Comparison of ENCODE assay signal across 8 cellular contexts in the genomic region with DNA sequence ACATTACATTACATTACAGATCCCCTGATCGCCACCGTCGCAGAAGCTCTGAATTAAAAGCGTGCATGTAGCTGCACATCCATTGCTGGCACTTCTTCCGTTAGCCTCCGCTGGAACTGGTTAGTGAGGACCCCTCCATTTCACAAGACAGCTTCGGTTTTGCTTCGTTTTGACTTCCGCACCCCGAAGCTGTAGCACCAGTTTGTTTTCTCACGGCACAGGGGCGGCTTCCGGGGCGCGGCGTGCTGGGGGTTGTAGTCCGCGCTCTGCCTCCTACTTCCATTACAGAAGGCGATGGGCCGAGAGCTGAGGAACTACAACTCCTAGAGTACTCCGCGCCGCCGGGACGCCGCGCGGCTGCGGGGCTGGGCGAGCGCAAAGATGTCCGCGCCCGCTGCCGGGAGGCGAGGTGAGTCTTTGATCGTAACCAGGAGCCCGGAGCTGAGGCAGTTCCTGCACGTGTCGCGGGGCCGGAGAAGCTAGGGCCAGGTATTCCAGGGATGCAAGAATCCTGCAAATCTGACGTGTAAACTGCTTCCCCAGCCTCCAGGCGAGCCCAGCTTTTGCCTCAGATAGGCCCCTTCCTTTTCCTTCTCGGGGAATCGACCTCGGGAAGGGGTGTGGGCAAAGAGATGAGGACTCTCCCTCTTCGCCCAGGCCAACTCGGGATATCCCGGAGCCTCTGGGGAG. TPM values are rescaled to one million over a fixed set of nuclear protein-coding genes. Genes with fewer than 3 reads are reported as not detected.
DNase-seq lines count a peak whose midpoint lies in the region; ATAC-seq and TF ChIP-seq lines count a peak whose summit lies in the region.

Gene PEX26, plus strand, starts transcription at position 352 of the 690 bp plus-strand sequence. CDS start 387 bp downstream, outside the sequence.

- peak within 1 kb of the TSS; percentile 73 for H2BK120ac ChIP-seq in IMR-90 (ENCODE audit: low read depth, low read length)

- H3K4me3 ChIP-seq in IMR-90 (ENCODE audit: insufficient read depth, low read depth, low read length): peak within 1 kb of the TSS; percentile 87
- H3K4me3 ChIP-seq in PC-3 (ENCODE audit: low read length): peak within 1 kb of the TSS; percentile 98
- peak within 1 kb of the TSS; percentile 100 for H3K4me3 ChIP-seq in epithelial cell of proximal tubule (ENCODE audit: low read depth, low read length)
- peak within 1 kb of the TSS; percentile 97 to 100 for H3K4me3 ChIP-seq in mucosa of rectum (ENCODE audit: low read length in 2 of 2)

- intact Hi-C loops in IMR-90 (cut with micrococcal nuclease) (loop anchor here (2.0 to 10.0 kb wide), 5 partner anchors 53 to 1003 kb away; partner anchors contain the start of gene MICAL3), PC-3 (cut with micrococcal nuclease) (loop anchor here (2.0 to 5.0 kb wide), 3 partner anchors 45 to 180 kb away; partner anchors contain the start of gene MICAL3)

- H4K20me1 ChIP-seq in IMR-90 (ENCODE audit: insufficient read depth, low read length): no peaks in the 10 kb centered on the region
- H4K20me1 ChIP-seq in PC-3 (ENCODE audit: low read length): no peaks in the 10 kb centered on the region

- H3K4me2 ChIP-seq in IMR-90 (ENCODE audit: low read depth, low read length) (peak within 1 kb of the TSS; percentile 97), PC-3 (ENCODE audit: low read length) (peak within 1 kb of the TSS; percentile 95)

- peaks cover 19 to 38% of the 10 kb centered on the region in 2 experiments; a peak in 3 of 4 replicates for H3K79me1 ChIP-seq in IMR-90 (ENCODE audit: low read depth in 1 of 2, low read length in 2 of 2)

- in situ Hi-C loops in IMR-90 (cut with MboI; ENCODE audit: low sequenced_read_pairs): no loop called here

- peak within 1 kb of the TSS; percentile 81 for H2AK5ac ChIP-seq in IMR-90 (ENCODE audit: low read depth, low read length)

- no peak within 1 kb of the TSS; the same call in 2 of the 3 replicates for H2BK15ac ChIP-seq in IMR-90 (ENCODE audit: low read depth, low read length)

- H2BK5ac ChIP-seq in IMR-90 (ENCODE audit: low read depth, low read length, poor library complexity, severe bottlenecking): peak within 1 kb of the TSS; percentile 72

- peak within 1 kb of the TSS; percentile 92 for H3K4ac ChIP-seq in IMR-90 (ENCODE audit: low read depth, low read length)

- no peaks in the 10 kb centered on the region for H3F3A ChIP-seq in PC-3 (ENCODE audit: low read length, unreplicated experiment)

- H3K9me3 ChIP-seq in IMR-90 (ENCODE audit: control insufficient read depth, insufficient read depth, low read length): no peaks in the 10 kb centered on the region
- H3K9me3 ChIP-seq in PC-3 (ENCODE audit: low read length): no peaks in the 10 kb centered on the region
- H3K9me3 ChIP-seq in mucosa of rectum (ENCODE audit: control insufficient read depth in 2 of 2, low read length in 2 of 2): no peaks in the 10 kb centered on the region

- CTCF ChIA-PET in IMR-90 (lab: Yijun Ruan, JAX) (interaction anchor here (2.8 to 3.1 kb wide), 3 partner anchors 45 to 248 kb away, joined by 16 to 22 read pairs (median 20); no protein-coding TSS in a partner anchor), PC-3 (lab: Charles Lee) (no interaction called here)

- TF ChIP-seq POLR2A in IMR-90 (IDR thresholded peaks at IDR 0.05; ENCODE audit: low read depth, low read length): no peak

- H3K56ac ChIP-seq in IMR-90 (ENCODE audit: extremely low read depth, insufficient read depth, low read length): peak within 1 kb of the TSS; percentile 90

- ATAC-seq in GM21526 (IDR thresholded peaks at IDR 0.05; ENCODE audit: low FRiP score, unreplicated experiment) (peak; percentile 84), IMR-90 (ENCODE audit: low read depth) (peak; percentile 99), PC-3 (peak; percentile 95)

- no peak within 1 kb of the TSS for H2BK20ac ChIP-seq in IMR-90 (ENCODE audit: low read depth, low read length)

- peak within 1 kb of the TSS; percentile 93 for H2AK9ac ChIP-seq in IMR-90 (replicated peaks; ENCODE audit: low read depth, low read length, poor library complexity)

- peak within 1 kb of the TSS; percentile 82 for H4K91ac ChIP-seq in IMR-90 (ENCODE audit: insufficient read depth, low read depth, low read length)

- peak within 1 kb of the TSS; percentile 82 to 97 for H4K8ac ChIP-seq in IMR-90 (ENCODE audit: low read depth in 2 of 2, low read length in 2 of 2)

- peak within 1 kb of the TSS; percentile 73 for H3K18ac ChIP-seq in IMR-90 (ENCODE audit: low read depth, low read length)

- peak; percentile 95 for DNase-seq in DMS 273 (lab: John Stamatoyannopoulos, UW; ENCODE audit: unreplicated experiment)
- peak; percentile 95 for DNase-seq in IMR-90
- peak; percentile 85 for DNase-seq in PC-3
- DNase-seq in activated T-cell treated with anti-CD3 and anti-CD28 coated beads, Interleukin-2, amount 50 U/mL, for 1 hour: peak; percentile 91
- DNase-seq in epithelial cell of proximal tubule (ENCODE audit: low read depth): no peak
- peak; percentile 94 for DNase-seq in stimulated activated CD8-positive, alpha-beta memory T cell treated with anti-CD3 and anti-CD28 coated beads, Interleukin-4, amount 100 ng/mL, for 48 hours

- peak within 1 kb of the TSS; percentile 98 for H3K14ac ChIP-seq in IMR-90 (replicated peaks; ENCODE audit: low read depth, low read length)

- H3K27ac ChIP-seq in IMR-90 (ENCODE audit: insufficient read depth, low read length) (peak within 1 kb of the TSS; percentile 92), PC-3 (ENCODE audit: low read length) (peak within 1 kb of the TSS; percentile 73), mucosa of rectum (ENCODE audit: low read depth in 2 of 2, low read length in 2 of 2) (peak within 1 kb of the TSS; percentile 87 to 91)

- dilution Hi-C loops in IMR-90 (cut with HindIII; ENCODE audit: low sequenced_read_pairs, unreplicated experiment): no loop called here

- H3K23ac ChIP-seq in IMR-90 (ENCODE audit: low read depth, low read length): peak within 1 kb of the TSS; percentile 94

- BruUV-seq in IMR-90 (replicated peaks; lab: Mats Ljungman, UMichigan): no TSS peak
- TSS peak; percentile 61 for BruUV-seq in PC-3 (replicated peaks; lab: Mats Ljungman, UMichigan)

- peak within 1 kb of the TSS; percentile 99 for H4K5ac ChIP-seq in IMR-90 (ENCODE audit: low read depth, low read length)

- H3K4me1 ChIP-seq in IMR-90 (ENCODE audit: control insufficient read depth, insufficient read depth, low read length) (peaks cover 2% of the 10 kb centered on the region), PC-3 (ENCODE audit: insufficient read depth, low read length) (peaks cover 24% of the 10 kb centered on the region), mucosa of rectum (ENCODE audit: control insufficient read depth in 2 of 2, insufficient read depth in 2 of 2, low read length in 2 of 2) (peaks cover 24 to 27% of the 10 kb centered on the region in 2 donors)

- 0% methylated on average over 13 of the region's 50 CpGs; no CpG with 5 or more reads in 1 of the 2 experiments for WGBS in IMR-90 (ENCODE audit: extremely low coverage in 2 of 2, insufficient read length in 1 of 2), 2 experiments

- POLR2A ChIA-PET in IMR-90 (lab: Charles Lee; ENCODE audit: unreplicated experiment): interaction anchor here (0.5 to 1.0 kb wide), 2 partner anchors 15 to 447 kb away, joined by 3 to 4 read pairs; no protein-coding TSS in a partner anchor
- POLR2A ChIA-PET in PC-3 (lab: Charles Lee; ENCODE audit: unreplicated experiment): interaction anchor here (0.5 to 0.9 kb wide), 3 partner anchors 11 to 72 kb away, joined by 3 to 14 read pairs (median 5); partner anchors contain the start of gene USP18

- H3K27me3 ChIP-seq in IMR-90 (ENCODE audit: control insufficient read depth, insufficient read depth, low read length) (no peaks in the 10 kb centered on the region), PC-3 (ENCODE audit: low read length) (no peaks in the 10 kb centered on the region), mucosa of rectum (ENCODE audit: control insufficient read depth in 2 of 2, insufficient read depth in 2 of 2, low read length in 2 of 2) (no peaks in the 10 kb centered on the region)

- H3K79me2 ChIP-seq in PC-3 (ENCODE audit: low read length): peaks cover 57% of the 10 kb centered on the region

- peaks cover 10% of the 10 kb centered on the region for H3K36me3 ChIP-seq in IMR-90 (ENCODE audit: control insufficient read depth, insufficient read depth, low read length)
- peaks cover 5% of the 10 kb centered on the region; the same call in 1 of the 2 replicates for H3K36me3 ChIP-seq in PC-3 (ENCODE audit: low read depth, low read length)
- H3K36me3 ChIP-seq in mucosa of rectum (ENCODE audit: control insufficient read depth in 2 of 2, insufficient read depth in 2 of 2, low read length in 2 of 2): peaks cover 23 to 31% of the 10 kb centered on the region in 2 donors

- no peaks in the 10 kb centered on the region for H3K9me1 ChIP-seq in IMR-90 (ENCODE audit: insufficient read depth, low read length)

- H3K9ac ChIP-seq in IMR-90 (ENCODE audit: low read depth, low read length) (peak within 1 kb of the TSS; percentile 99), PC-3 (ENCODE audit: low read length) (peak within 1 kb of the TSS; percentile 99), mucosa of rectum (ENCODE audit: low read depth in 1 of 2, low read length in 2 of 2) (peak within 1 kb of the TSS; percentile 91 to 97)

- peak; percentile 11; the same call in 1 of the 2 replicates for TF ChIP-seq RAD21 in IMR-90 (IDR thresholded peaks at IDR 0.05; ENCODE audit: low read length)

- peak within 1 kb of the TSS; percentile 93 for H2AFZ ChIP-seq in IMR-90 (replicated peaks; ENCODE audit: low read length, poor library complexity)
- H2AFZ ChIP-seq in PC-3 (ENCODE audit: low read length): peak within 1 kb of the TSS; percentile 84

- no peak for TF ChIP-seq CTCF in IMR-90 (conservative IDR thresholded peaks at IDR 0.05; ENCODE audit: low read depth, low read length)
- TF ChIP-seq CTCF in PC-3 (conservative IDR thresholded peaks at IDR 0.05; ENCODE audit: low read depth, low read length): no peak
- TF ChIP-seq CTCF in epithelial cell of proximal tubule (conservative IDR thresholded peaks at IDR 0.05; ENCODE audit: low read depth, low read length): no peak

- no peaks in the 10 kb centered on the region for H3K9me2 ChIP-seq in PC-3 (replicated peaks; ENCODE audit: low read length)

TF ChIP-seq in IMR-90, 13 proteins besides CTCF, POLR2A, EP300 and RAD21:
- TF ChIP-seq RCOR1 (IDR thresholded peaks at IDR 0.05; ENCODE audit: insufficient replicate concordance, low read length) (peak; percentile 18), CHD1 (IDR thresholded peaks at IDR 0.05; ENCODE audit: low read depth, low read length) (no peak), NFE2L2 (IDR thresholded peaks at IDR 0.05; ENCODE audit: low read depth, low read length) (no peak), FOS (IDR thresholded peaks at IDR 0.05; ENCODE audit: low read depth, low read length) (no peak), MXI1 (IDR thresholded peaks at IDR 0.05; ENCODE audit: borderline replicate concordance, low read depth, low read length) (peak; percentile 78; the same call in 1 of the 2 replicates), CEBPB (IDR thresholded peaks at IDR 0.05; ENCODE audit: low read depth, low read length) (peak; percentile 40; the same call in 1 of the 2 replicates)

RNA-seq across cellular contexts. Expression of gene PEX26, which starts in this region (rescaled TPM):
- total RNA-seq in IMR-90 (2012; rRNA removed) (10.6 and 12.2 TPM in 2 replicates), PC-3 (2014; rRNA removed) (30.6 and 51.3 TPM in 2 replicates), epithelial cell of proximal tubule (23.9 and 30.6 TPM in 2 replicates)
- polyA plus RNA-seq in IMR-90 (2012; rRNA removed): 17.8 and 18.5 TPM in 2 replicates
- 12.2 and 14.4 TPM in 2 replicates for polyA plus RNA-seq in IMR-90 (2012; cell fraction: cytosol; rRNA removed)
- polyA plus RNA-seq in IMR-90 (2012; cell fraction: nucleus; rRNA removed; ENCODE audit: low replicate concordance): 12.7 and 13.0 TPM in 2 replicates
